1 cellular context compared by ENCODE assay signal in the genomic region with DNA sequence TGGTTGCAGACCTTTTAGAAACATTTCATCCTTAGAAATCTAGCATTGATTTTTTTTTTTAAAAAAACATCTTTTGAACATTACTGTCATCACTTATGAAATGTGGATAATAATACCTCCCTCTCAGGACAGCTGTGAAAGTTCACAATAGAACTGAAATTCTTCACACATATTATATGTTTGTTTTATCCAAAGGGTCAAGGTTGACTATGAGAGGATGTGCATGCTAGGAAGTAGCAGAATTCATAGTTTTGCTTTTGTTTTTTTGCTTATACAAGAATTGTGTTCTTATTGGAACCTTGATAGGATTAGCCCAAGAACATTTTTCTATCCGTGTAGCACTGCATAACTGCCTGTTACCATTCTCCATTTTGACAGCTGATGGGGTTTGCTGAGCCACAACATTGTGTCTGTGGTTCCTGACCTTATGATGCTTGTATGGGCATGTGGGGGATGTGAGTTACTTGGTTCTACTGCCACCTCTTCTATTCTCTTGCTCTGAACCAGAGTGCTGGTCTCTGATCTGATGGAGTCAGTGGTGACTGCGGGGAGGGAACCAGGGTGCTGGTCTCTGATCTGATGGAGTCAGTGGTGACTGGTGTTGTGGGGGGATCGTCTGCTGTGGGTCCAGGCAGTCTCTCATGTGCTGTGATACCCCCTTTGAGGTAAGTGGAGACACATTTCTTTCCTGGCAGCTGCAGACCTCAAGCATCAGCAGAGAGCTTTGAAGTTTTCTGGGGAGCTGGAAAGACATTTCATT.
TF ChIP-seq lines count a peak whose summit lies in the region.

No MANE protein-coding gene starts in this region.

TF ChIP-seq in IMR-90, 13 proteins besides CTCF, POLR2A, EP300 and RAD21:
- TF ChIP-seq SMC3 (IDR thresholded peaks at IDR 0.05; ENCODE audit: low read depth, low read length) (no peak), MXI1 (IDR thresholded peaks at IDR 0.05; ENCODE audit: borderline replicate concordance, low read depth, low read length) (no peak), FOS (IDR thresholded peaks at IDR 0.05; ENCODE audit: low read depth, low read length) (no peak), RCOR1 (IDR thresholded peaks at IDR 0.05; ENCODE audit: insufficient replicate concordance, low read length) (no peak), BHLHE40 (IDR thresholded peaks at IDR 0.05; ENCODE audit: low read depth, low read length) (no peak), CEBPB (IDR thresholded peaks at IDR 0.05; ENCODE audit: low read depth, low read length) (no peak), MAZ (IDR thresholded peaks at IDR 0.05; ENCODE audit: borderline replicate concordance, low read depth, low read length) (no peak)
- TF ChIP-seq, protein P1, sequence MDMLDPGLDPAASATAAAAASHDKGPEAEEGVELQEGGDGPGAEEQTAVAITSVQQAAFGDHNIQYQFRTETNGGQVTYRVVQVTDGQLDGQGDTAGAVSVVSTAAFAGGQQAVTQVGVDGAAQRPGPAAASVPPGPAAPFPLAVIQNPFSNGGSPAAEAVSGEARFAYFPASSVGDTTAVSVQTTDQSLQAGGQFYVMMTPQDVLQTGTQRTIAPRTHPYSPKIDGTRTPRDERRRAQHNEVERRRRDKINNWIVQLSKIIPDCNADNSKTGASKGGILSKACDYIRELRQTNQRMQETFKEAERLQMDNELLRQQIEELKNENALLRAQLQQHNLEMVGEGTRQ (IDR thresholded peaks at IDR 0.05; ENCODE audit: low read depth, low read length) = no peak
